In the genomic region with DNA sequence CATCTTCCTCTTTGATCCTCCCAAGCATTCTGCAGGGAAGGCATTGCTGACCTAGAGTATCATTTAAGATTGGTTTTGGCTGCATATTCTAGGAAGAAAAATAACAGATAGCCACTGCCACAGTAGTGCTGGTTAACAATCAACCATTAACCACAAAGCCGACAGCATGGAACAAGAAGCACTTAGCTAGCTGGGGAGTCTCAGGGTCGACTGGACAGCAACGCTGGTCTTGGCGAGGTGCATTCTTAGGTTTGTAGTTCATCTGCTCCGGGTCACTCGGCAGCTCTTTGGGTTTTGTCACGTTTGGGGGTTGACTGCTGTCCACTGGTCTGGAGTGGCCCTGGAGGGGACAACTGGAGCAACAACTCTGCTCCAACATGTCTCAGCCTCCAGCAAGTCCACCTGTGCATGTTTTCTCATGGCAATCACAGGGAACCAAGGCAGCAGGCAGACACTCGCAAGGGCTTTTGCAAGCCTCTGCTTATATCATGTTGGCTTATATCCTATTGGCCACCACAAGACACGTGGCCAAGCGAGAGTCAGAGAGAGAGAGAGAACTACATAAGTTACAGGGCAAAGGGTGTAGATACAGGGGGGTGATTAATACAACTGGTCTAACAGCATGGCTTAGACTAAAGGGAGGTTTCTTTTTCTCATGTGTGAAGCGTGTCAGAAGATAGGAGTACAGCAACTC, we compare ENCODE assay signal across 15 cellular contexts.
DNase-seq lines count a peak whose midpoint lies in the region; ATAC-seq, FAIRE-seq and TF ChIP-seq lines count a peak whose summit lies in the region.
"Had no signal": no experiment of that assay in that cellular context is flagged by ENCODE, and none has a peak within 500 bp of the region (broad histone marks: within the 10 kb centered on the region; RNA-seq: fewer than 3 reads in every experiment).

No MANE protein-coding gene starts in this region.

- peaks cover 63% of the 10 kb centered on the region for H3K4me1 Mint-ChIP-seq in nephron progenitor cell

- no peak for TF ChIP-seq RAD21 in K562 (CRISPR knock-in tag; conservative IDR thresholded peaks at IDR 0.05 in 1 of 2, IDR thresholded peaks at IDR 0.05 in 1 of 2)

- no peak overlapping the region for H3K9ac ChIP-seq in K562 (ENCODE audit: insufficient read depth in 1 of 2, low read depth in 2 of 2, low read length in 2 of 2)

- TF ChIP-seq EP300 in K562 (IDR thresholded peaks at IDR 0.05; ENCODE audit: low read length) = no peak

- FAIRE-seq in K562 (lab: Jason Lieb, UNC) (no peak), urothelium cell line (lab: Jason Lieb, UNC) (peak; percentile 50)
- FAIRE-seq: HTR-8/SVneo had no signal

- H3K27me3 Mint-ChIP-seq in nephron progenitor cell (ENCODE audit: low read depth, poor library complexity) = peaks cover 35% of the 10 kb centered on the region

- H3K9me3 ChIP-seq in K562 (replicated peaks; ENCODE audit: control insufficient read depth, insufficient read depth, low read depth, low read length) = no peaks in the 10 kb centered on the region; the same call in 1 of the 2 replicates

- no TSS peak for BruUV-seq in K562 (replicated peaks; lab: Mats Ljungman, UMichigan)

- POLR2A ChIA-PET in K562 (lab: Yijun Ruan, JAX) = no interaction called here

- H3K79me2 ChIP-seq in K562 (ENCODE audit: control insufficient read depth, insufficient read depth, low read length) = no peaks in the 10 kb centered on the region

- peak in 1 of 4 experiments; percentile 18 for DNase-seq in K562 (ENCODE audit: extremely low read depth in 1 of 4, low spot score in 3 of 4)
- DNase-seq in foreskin keratinocyte = peak; percentile 48 to 67
- DNase-seq in nephron progenitor cell = no peak
- no peak for DNase-seq in urothelium cell line (ENCODE audit: low spot score)
- no peak for DNase-seq in medulla oblongata (ENCODE audit: extremely low spot score)
- DNase-seq in activated CD8-positive, alpha-beta memory T cell treated with anti-CD3 and anti-CD28 coated beads for 24 hours = no peak
- DNase-seq: CD8-positive, alpha-beta T cell; DND-41; GDM1; NCI-H1092 treated with DMSO at 0.1 percent for 48 hours; NCI-H1694; NCI-H510A; SIG-M5 had no signal

- peak overlapping the region; percentile 30 for H3K4me3 Mint-ChIP-seq in nephron progenitor cell
- H3K4me3 Mint-ChIP-seq: CD8-positive, alpha-beta T cell had no signal

- no peak overlapping the region for H3K4me2 ChIP-seq in K562 (ENCODE audit: insufficient read depth, low read length)

- no peak overlapping the region for H3K4me3 ChIP-seq in K562

- H2AFZ ChIP-seq in K562 (ENCODE audit: low read depth, low read length) = no peak overlapping the region

- peaks cover 11% of the 10 kb centered on the region for H3K36me3 Mint-ChIP-seq in nephron progenitor cell (ENCODE audit: low read depth)
- H3K36me3 Mint-ChIP-seq: CD8-positive, alpha-beta T cell had no signal

- no peak for TF ChIP-seq CTCF in K562 (IDR thresholded peaks at IDR 0.05 in 2 of 3, conservative IDR thresholded peaks at IDR 0.05 in 1 of 3; ENCODE audit: insufficient read depth in 2 of 3, low read depth in 1 of 3, low read length in 3 of 3)
- no peak for TF ChIP-seq CTCF in foreskin keratinocyte (conservative IDR thresholded peaks at IDR 0.05)
- TF ChIP-seq CTCF in nephron progenitor cell (IDR thresholded peaks at IDR 0.05) = no peak

- no peak overlapping the region for H3K27ac Mint-ChIP-seq in nephron progenitor cell
- H3K27ac Mint-ChIP-seq: CD8-positive, alpha-beta T cell had no signal

- H3K9me1 ChIP-seq in K562 (ENCODE audit: control insufficient read depth, insufficient read depth, low read length) = no peaks in the 10 kb centered on the region

- in situ Hi-C loops in K562 (cut with MboI) = no loop called here

- H3K27ac ChIP-seq in K562 (ENCODE audit: extremely low read depth, low read depth, low read length) = no peak overlapping the region
- H3K27ac ChIP-seq in foreskin keratinocyte = no peak overlapping the region

- peaks cover under 1% of the 10 kb centered on the region for H3K9me3 Mint-ChIP-seq in nephron progenitor cell
- H3K9me3 Mint-ChIP-seq: CD8-positive, alpha-beta T cell had no signal

- CTCF ChIA-PET in K562 (lab: Yijun Ruan, JAX; ENCODE audit: low intra/inter-chr PET ratio) = no interaction called here

- peaks cover 18% of the 10 kb centered on the region; the same call in 1 of the 2 replicates for H4K20me1 ChIP-seq in K562 (replicated peaks; ENCODE audit: control insufficient read depth, insufficient read depth, low read length)

- ATAC-seq in K562 (peak; percentile 69; the same call in 2 of the 3 replicates), foreskin keratinocyte (peak; percentile 34), HG03135 (IDR thresholded peaks at IDR 0.05; ENCODE audit: unreplicated experiment) (no peak)
- ATAC-seq: CD8-positive, alpha-beta T cell had no signal

- H3K4me1 ChIP-seq in K562 (replicated peaks in 1 of 2; ENCODE audit: control insufficient read depth in 2 of 2, insufficient read depth in 2 of 2, low read length in 2 of 2) (0 out of 5 replicates have a peak, but pooled peaks cover 0 to 4% of the 10 kb centered on the region in 2 experiments), foreskin keratinocyte (no peaks in the 10 kb centered on the region)

- WGBS in K562 (ENCODE audit: insufficient coverage, low coverage, missing lambda C conversion rate) = 3% methylated on average over 11 of the region's 11 CpGs

- H3K27me3 ChIP-seq in K562 (ENCODE audit: control insufficient read depth in 2 of 2, insufficient read depth in 2 of 2, low read length in 2 of 2) (peaks cover 54 to 95% of the 10 kb centered on the region in 2 experiments), foreskin keratinocyte (peaks cover 66% of the 10 kb centered on the region)

- no peak for TF ChIP-seq POLR2A in K562 (conservative IDR thresholded peaks at IDR 0.05)

- intact Hi-C loops in K562 (cut with micrococcal nuclease) = no loop called here

- H3K36me3 ChIP-seq in K562 (ENCODE audit: control insufficient read depth, insufficient read depth, low read length) = no peaks in the 10 kb centered on the region

TF ChIP-seq in K562, 482 proteins besides CTCF, POLR2A, EP300 and RAD21:
- TF ChIP-seq CBFA2T3 (IDR thresholded peaks at IDR 0.05) (no peak), ZNF121 (CRISPR knock-in tag; conservative IDR thresholded peaks at IDR 0.05) (no peak), USF1 (CRISPR knock-in tag; IDR thresholded peaks at IDR 0.05) (peak; percentile 78), RAD51 (IDR thresholded peaks at IDR 0.05; ENCODE audit: borderline replicate concordance, low read depth) (peak; percentile 50; the same call in 1 of the 2 replicates), NFYB (IDR thresholded peaks at IDR 0.05; ENCODE audit: extremely low read depth, insufficient read length) (peak; percentile 30), FIP1L1 (IDR thresholded peaks at IDR 0.05; ENCODE audit: low read depth, low read length, poor library complexity, severe bottlenecking) (no peak), ZNF699 (CRISPR knock-in tag; IDR thresholded peaks at IDR 0.05; ENCODE audit: insufficient replicate concordance) (no peak)
- TF ChIP-seq, protein P1, sequence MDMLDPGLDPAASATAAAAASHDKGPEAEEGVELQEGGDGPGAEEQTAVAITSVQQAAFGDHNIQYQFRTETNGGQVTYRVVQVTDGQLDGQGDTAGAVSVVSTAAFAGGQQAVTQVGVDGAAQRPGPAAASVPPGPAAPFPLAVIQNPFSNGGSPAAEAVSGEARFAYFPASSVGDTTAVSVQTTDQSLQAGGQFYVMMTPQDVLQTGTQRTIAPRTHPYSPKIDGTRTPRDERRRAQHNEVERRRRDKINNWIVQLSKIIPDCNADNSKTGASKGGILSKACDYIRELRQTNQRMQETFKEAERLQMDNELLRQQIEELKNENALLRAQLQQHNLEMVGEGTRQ (CRISPR knock-in tag; IDR thresholded peaks at IDR 0.05) = peak; percentile 84
- TF ChIP-seq, protein P2, sequence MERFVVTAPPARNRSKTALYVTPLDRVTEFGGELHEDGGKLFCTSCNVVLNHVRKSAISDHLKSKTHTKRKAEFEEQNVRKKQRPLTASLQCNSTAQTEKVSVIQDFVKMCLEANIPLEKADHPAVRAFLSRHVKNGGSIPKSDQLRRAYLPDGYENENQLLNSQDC (CRISPR knock-in tag; IDR thresholded peaks at IDR 0.05) = no peak

Comparison
In these comparisons a context has a peak if more than half of its experiments do, and no peak if none do; other contexts are left out.
1. DNase-seq: peak in foreskin keratinocyte (2 of 2); none in nephron progenitor cell (single experiment), urothelium cell line (single experiment), medulla oblongata (single experiment) and activated CD8-positive, alpha-beta memory T cell treated with anti-CD3 and anti-CD28 coated beads for 24 hours (single experiment).